Comparison of ENCODE assay signal across 11 cellular contexts in the genomic region with DNA sequence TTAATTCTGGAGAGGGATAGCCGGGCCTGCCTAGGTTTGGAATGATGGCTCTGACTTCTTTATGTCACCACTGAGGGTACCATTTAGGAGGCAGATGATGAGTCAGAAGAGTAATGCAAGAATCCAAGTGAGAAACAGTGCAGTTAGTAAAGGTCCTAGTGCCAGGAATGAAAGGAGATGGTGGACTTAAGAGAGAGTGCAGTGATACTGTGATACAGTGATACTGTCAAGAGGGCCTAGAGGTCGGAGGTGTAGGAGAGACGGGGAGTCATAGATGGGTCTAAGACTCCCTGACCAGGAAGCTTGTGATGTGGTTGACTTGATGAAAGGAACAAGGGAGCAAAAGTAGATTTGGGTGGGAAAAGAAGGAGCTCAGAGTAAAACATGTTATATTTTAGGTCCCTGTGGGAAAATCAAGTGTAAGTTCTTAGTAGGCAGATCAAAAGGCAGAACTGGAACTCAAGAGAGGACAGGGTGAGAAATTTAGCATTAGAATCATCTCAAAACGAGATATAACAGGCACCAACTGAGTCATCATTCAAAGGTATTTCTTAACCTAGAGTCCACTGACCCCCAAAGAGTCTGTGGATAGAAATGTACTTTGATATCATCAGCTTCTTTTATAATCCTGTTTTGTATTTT.
DNase-seq lines count a peak whose midpoint lies in the region; ATAC-seq and TF ChIP-seq lines count a peak whose summit lies in the region.
"Had no signal": no experiment of that assay in that cellular context is flagged by ENCODE, and none has a peak within 500 bp of the region (broad histone marks: within the 10 kb centered on the region; RNA-seq: fewer than 3 reads in every experiment).

No MANE protein-coding gene starts in this region.

- H3K36me3 ChIP-seq in tibial artery: peaks cover 33 to 70% (median 37%) of the 10 kb centered on the region in 3 donors

- H3K9me3 ChIP-seq in tibial artery: no peaks in the 10 kb centered on the region

- intact Hi-C loops in tibial artery (cut with DNase I; ENCODE audit: low total_unique reads): no loop called here

- peak overlapping the region; percentile 41 for H3K4me3 Mint-ChIP-seq in activated CD8-positive, alpha-beta memory T cell treated with anti-CD3 and anti-CD28 coated beads, Interleukin-2, amount 10 ng/mL, durations not matched to agents 7 days and 5 days
- peak overlapping the region; percentile 55 for H3K4me3 Mint-ChIP-seq in T-helper 2 cell treated with Interferon-gamma antibody and Interleukin-4, amounts not matched to agents 5 μg/mL and 100 μg/mL, for 36 hours
- no peak overlapping the region for H3K4me3 Mint-ChIP-seq in stimulated activated memory B cell treated with anti-CD40 and anti-IgM and Interleukin-4, amounts not matched to agents 10 μg/mL and 1 μg/mL and 100 μg/mL, for 72 hours

- H3K27ac Mint-ChIP-seq in activated CD8-positive, alpha-beta memory T cell treated with anti-CD3 and anti-CD28 coated beads, Interleukin-2, amount 10 ng/mL, durations not matched to agents 7 days and 5 days: peak overlapping the region; percentile 83
- peak overlapping the region; percentile 91 for H3K27ac Mint-ChIP-seq in T-helper 2 cell treated with Interferon-gamma antibody and Interleukin-4, amounts not matched to agents 5 μg/mL and 100 μg/mL, for 36 hours
- H3K27ac Mint-ChIP-seq in stimulated activated memory B cell treated with anti-CD40 and anti-IgM and Interleukin-4, amounts not matched to agents 10 μg/mL and 1 μg/mL and 100 μg/mL, for 72 hours: peak overlapping the region; percentile 70

- no peak overlapping the region for H3K4me3 ChIP-seq in tibial artery

- H3K36me3 Mint-ChIP-seq in activated CD8-positive, alpha-beta memory T cell treated with anti-CD3 and anti-CD28 coated beads, Interleukin-2, amount 10 ng/mL, durations not matched to agents 7 days and 5 days: peaks cover 85% of the 10 kb centered on the region
- H3K36me3 Mint-ChIP-seq in T-helper 2 cell treated with Interferon-gamma antibody and Interleukin-4, amounts not matched to agents 5 μg/mL and 100 μg/mL, for 36 hours (ENCODE audit: low read depth): peaks cover 82% of the 10 kb centered on the region
- peaks cover 80% of the 10 kb centered on the region for H3K36me3 Mint-ChIP-seq in stimulated activated memory B cell treated with anti-CD40 and anti-IgM and Interleukin-4, amounts not matched to agents 10 μg/mL and 1 μg/mL and 100 μg/mL, for 72 hours

- no peak overlapping the region for H3K27ac ChIP-seq in tibial artery

- H3K27me3 ChIP-seq in tibial artery: no peaks in the 10 kb centered on the region

- no peak for DNase-seq in activated CD8-positive, alpha-beta memory T cell treated with anti-CD3 and anti-CD28 coated beads, Interleukin-2, amount 10 ng/mL, durations not matched to agents 7 days and 5 days
- DNase-seq in activated CD8-positive, alpha-beta memory T cell treated with anti-CD3 and anti-CD28 coated beads for 24 hours: no peak
- no peak for DNase-seq in T-helper 2 cell treated with Interferon-gamma antibody and Interleukin-4, amounts not matched to agents 5 μg/mL and 100 μg/mL, for 36 hours (ENCODE audit: low spot score)
- DNase-seq in tibial artery (no peak), putamen (ENCODE audit: low spot score) (no peak), NCI-H446 (lab: John Stamatoyannopoulos, UW) (no peak)
- DNase-seq: effector CD8-positive, alpha-beta T cell; NCI-H1105; PC-3 had no signal

- no peaks in the 10 kb centered on the region for H3K4me1 ChIP-seq in tibial artery

- H3K27me3 Mint-ChIP-seq in activated CD8-positive, alpha-beta memory T cell treated with anti-CD3 and anti-CD28 coated beads, Interleukin-2, amount 10 ng/mL, durations not matched to agents 7 days and 5 days: no peaks in the 10 kb centered on the region
- no peaks in the 10 kb centered on the region for H3K27me3 Mint-ChIP-seq in T-helper 2 cell treated with Interferon-gamma antibody and Interleukin-4, amounts not matched to agents 5 μg/mL and 100 μg/mL, for 36 hours (ENCODE audit: low read depth)
- no peaks in the 10 kb centered on the region for H3K27me3 Mint-ChIP-seq in stimulated activated memory B cell treated with anti-CD40 and anti-IgM and Interleukin-4, amounts not matched to agents 10 μg/mL and 1 μg/mL and 100 μg/mL, for 72 hours

- CTCF ChIA-PET in activated CD8-positive, alpha-beta memory T cell treated with anti-CD3 and anti-CD28 coated beads, Interleukin-2, amount 10 ng/mL, durations not matched to agents 7 days and 5 days (lab: Charles Lee): interaction anchor here (0.6 to 2.7 kb wide), 7 partner anchors 10 to 155 kb away, joined by 3 to 11 read pairs (median 4); no protein-coding TSS in a partner anchor

- H3K9me3 Mint-ChIP-seq in activated CD8-positive, alpha-beta memory T cell treated with anti-CD3 and anti-CD28 coated beads, Interleukin-2, amount 10 ng/mL, durations not matched to agents 7 days and 5 days (ENCODE audit: low read depth): peaks cover 3% of the 10 kb centered on the region
- H3K9me3 Mint-ChIP-seq in T-helper 2 cell treated with Interferon-gamma antibody and Interleukin-4, amounts not matched to agents 5 μg/mL and 100 μg/mL, for 36 hours: peaks cover 7% of the 10 kb centered on the region
- H3K9me3 Mint-ChIP-seq in stimulated activated memory B cell treated with anti-CD40 and anti-IgM and Interleukin-4, amounts not matched to agents 10 μg/mL and 1 μg/mL and 100 μg/mL, for 72 hours: no peaks in the 10 kb centered on the region

- TF ChIP-seq CTCF in tibial artery (IDR thresholded peaks at IDR 0.05): no peak

- peak; percentile 66 for ATAC-seq in activated CD8-positive, alpha-beta memory T cell treated with anti-CD3 and anti-CD28 coated beads, Interleukin-2, amount 10 ng/mL, durations not matched to agents 7 days and 5 days
- peak; percentile 52 for ATAC-seq in HG02642 (IDR thresholded peaks at IDR 0.05; ENCODE audit: poor library complexity, unreplicated experiment)
- ATAC-seq in stimulated activated memory B cell treated with anti-CD40 and anti-IgM and Interleukin-4, amounts not matched to agents 10 μg/mL and 1 μg/mL and 100 μg/mL, for 72 hours: peak; percentile 76
- ATAC-seq: PC-3 had no signal

- H3K4me1 Mint-ChIP-seq in activated CD8-positive, alpha-beta memory T cell treated with anti-CD3 and anti-CD28 coated beads, Interleukin-2, amount 10 ng/mL, durations not matched to agents 7 days and 5 days: peaks cover 82% of the 10 kb centered on the region
- H3K4me1 Mint-ChIP-seq in T-helper 2 cell treated with Interferon-gamma antibody and Interleukin-4, amounts not matched to agents 5 μg/mL and 100 μg/mL, for 36 hours (ENCODE audit: low read depth): peaks cover 80% of the 10 kb centered on the region
- peaks cover 36% of the 10 kb centered on the region for H3K4me1 Mint-ChIP-seq in stimulated activated memory B cell treated with anti-CD40 and anti-IgM and Interleukin-4, amounts not matched to agents 10 μg/mL and 1 μg/mL and 100 μg/mL, for 72 hours
